8 cellular contexts compared by ENCODE assay signal in the genomic region with DNA sequence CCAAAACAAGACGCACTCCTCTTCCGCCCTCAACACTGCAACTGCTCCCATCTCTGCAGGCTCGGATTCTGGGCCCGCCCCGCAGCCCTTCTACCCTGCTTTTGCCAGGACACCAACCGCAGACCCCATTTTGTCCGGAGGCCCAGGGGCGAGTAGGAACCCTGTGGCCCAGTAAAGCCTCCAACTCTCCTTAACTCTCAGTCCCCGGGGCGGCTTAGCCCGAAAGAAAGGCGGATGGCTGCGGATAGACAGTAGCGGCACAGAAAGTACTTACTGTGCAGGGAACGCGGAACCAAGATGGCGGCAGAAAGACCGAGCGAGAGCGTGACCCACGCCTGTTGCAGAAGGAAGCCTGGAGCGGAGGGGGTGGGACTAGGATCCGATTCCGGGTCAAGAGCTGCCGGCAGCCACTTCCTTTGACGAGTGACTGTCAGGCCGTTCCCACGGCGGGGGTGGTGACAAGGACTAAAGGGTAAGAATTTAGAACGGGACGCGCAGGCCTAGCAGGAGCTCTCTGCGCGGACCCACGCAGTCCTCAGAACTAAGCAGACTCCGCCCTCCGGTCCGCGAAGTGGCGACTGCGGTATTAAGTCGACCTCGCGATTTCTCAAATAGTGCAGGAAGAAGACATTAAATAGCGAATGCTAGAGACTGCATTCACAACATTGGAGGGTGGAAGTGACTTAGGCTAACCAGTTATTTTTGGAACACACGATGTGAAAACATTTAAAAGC. TPM values are rescaled to one million over a fixed set of nuclear protein-coding genes. Genes with fewer than 3 reads are reported as not detected.
DNase-seq lines count a peak whose midpoint lies in the region; ATAC-seq, FAIRE-seq and TF ChIP-seq lines count a peak whose summit lies in the region.

A gene (minus strand): TSS at position 311 of the 734 bp plus-strand sequence. CDS start 778 bp downstream, outside the sequence.

- CTCF ChIA-PET in OCI-LY7 (lab: Charles Lee; ENCODE audit: unreplicated experiment) (interaction anchor here (0.5 to 0.8 kb wide), 2 partner anchors 37 to 45 kb away, joined by 4 to 5 read pairs; a partner anchor contains a TSS), endothelial cell of umbilical vein (lab: Charles Lee) (interaction anchor here (0.8 to 1.1 kb wide), 4 partner anchors 8 to 278 kb away, joined by 3 to 8 read pairs (median 4); no protein-coding TSS in a partner anchor)

- peak; percentile 87 for ATAC-seq in GM21526 (IDR thresholded peaks at IDR 0.05; ENCODE audit: low FRiP score, unreplicated experiment)

- H3K4me2 ChIP-seq in OCI-LY7 (ENCODE audit: low read length), result peak within 1 kb of the TSS; percentile 83
- H3K4me2 ChIP-seq in endothelial cell of umbilical vein (ENCODE audit: insufficient read depth, low read length), result peak within 1 kb of the TSS; percentile 83

- H3K79me2 ChIP-seq in OCI-LY7 (ENCODE audit: insufficient read depth, low read depth, low read length) (peaks cover 55% of the 10 kb centered on the region), endothelial cell of umbilical vein (ENCODE audit: control insufficient read depth, insufficient read depth, low read length) (peaks cover 49% of the 10 kb centered on the region)

- peak within 1 kb of the TSS; percentile 90 for H3K9ac ChIP-seq in endothelial cell of umbilical vein (replicated peaks; ENCODE audit: extremely low read depth, insufficient read depth, low read length)

- peak within 1 kb of the TSS; percentile 91 for H3K27ac ChIP-seq in OCI-LY7 (ENCODE audit: low read depth, low read length, poor library complexity, severe bottlenecking)
- H3K27ac ChIP-seq in endothelial cell of umbilical vein (ENCODE audit: insufficient read depth, low read depth, low read length), result peak within 1 kb of the TSS; percentile 61

- DNase-seq in D721Med (ENCODE audit: insufficient read length, low spot score) (peak; percentile 92), HuH-7.5 (ENCODE audit: low spot score) (peak; percentile 92), OCI-LY7 (ENCODE audit: low spot score) (peak; percentile 97), activated T-cell treated with anti-CD3 and anti-CD28 coated beads for 1 hour (ENCODE audit: low read depth) (peak; percentile 93), endothelial cell of umbilical vein (ENCODE audit: low read depth, low spot score) (peak; percentile 99), middle frontal gyrus (ENCODE audit: extremely low spot score, low spot score) (peak; percentile 97)
- DNase-seq in stimulated activated CD8-positive, alpha-beta memory T cell treated with anti-CD3 and anti-CD28 coated beads, Interleukin-2, amount 100 ng/mL, for 48 hours (ENCODE audit: low read depth in 2 of 2), result peak; percentile 97 to 98

- H3K36me3 ChIP-seq in OCI-LY7 (ENCODE audit: insufficient read depth, low read length) (peaks cover 82% of the 10 kb centered on the region), endothelial cell of umbilical vein (ENCODE audit: control insufficient read depth in 2 of 2, extremely low read depth in 1 of 2, insufficient read depth in 2 of 2, low read length in 2 of 2) (peaks cover 0 to 9% of the 10 kb centered on the region in 2 experiments)

- TF ChIP-seq CTCF in D721Med (IDR thresholded peaks at IDR 0.05; ENCODE audit: insufficient read depth, missing control alignments), result no peak
- TF ChIP-seq CTCF in OCI-LY7 (conservative IDR thresholded peaks at IDR 0.05; ENCODE audit: low read length), result no peak
- TF ChIP-seq CTCF in endothelial cell of umbilical vein (IDR thresholded peaks at IDR 0.05; ENCODE audit: extremely low read depth in 1 of 2, insufficient read depth in 1 of 2, low read depth in 1 of 2, low read length in 2 of 2), result no peak

- H4K20me1 ChIP-seq in OCI-LY7 (ENCODE audit: insufficient read depth, low read length) (peaks cover 40% of the 10 kb centered on the region), endothelial cell of umbilical vein (replicated peaks; ENCODE audit: control insufficient read depth, extremely low read depth, insufficient read depth, low read length) (peaks cover 7% of the 10 kb centered on the region)

- intact Hi-C loops in OCI-LY7 (cut with micrococcal nuclease; ENCODE audit: unreplicated experiment) (loop anchor here (1.0 to 2.0 kb wide), 3 partner anchors 26 to 78 kb away; a partner anchor contains a TSS), endothelial cell of umbilical vein (cut with micrococcal nuclease) (loop anchor here (1.0 to 2.0 kb wide), 4 partner anchors 27 to 88 kb away; a partner anchor contains a TSS)

- POLR2A ChIA-PET in OCI-LY7 (lab: Charles Lee) (interaction anchor here (0.5 to 2.9 kb wide), 12 partner anchors 20 to 561 kb away, joined by 3 to 10 read pairs (median 3); a partner anchor contains a TSS), endothelial cell of umbilical vein (lab: Charles Lee) (interaction anchor here (0.8 to 1.9 kb wide), 8 partner anchors 9 to 403 kb away, joined by 3 to 9 read pairs (median 6); a partner anchor contains a TSS)

- H3K9me3 ChIP-seq in OCI-LY7 (ENCODE audit: low read length) (no peaks in the 10 kb centered on the region), endothelial cell of umbilical vein (replicated peaks; ENCODE audit: control insufficient read depth, insufficient read depth, low read length) (no peaks in the 10 kb centered on the region)

- H3K9me2 ChIP-seq in OCI-LY7 (ENCODE audit: insufficient read depth, low read length), result no peaks in the 10 kb centered on the region

- no peaks in the 10 kb centered on the region for H3K27me3 ChIP-seq in endothelial cell of umbilical vein (ENCODE audit: control insufficient read depth in 2 of 2, insufficient read depth in 2 of 2, low read length in 2 of 2)

- FAIRE-seq in D721Med (lab: Jason Lieb, UNC) (no peak), endothelial cell of umbilical vein (lab: Jason Lieb, UNC) (peak; percentile 83)

- BruUV-seq in OCI-LY7 (replicated peaks; lab: Mats Ljungman, UMichigan) (no TSS peak), endothelial cell of umbilical vein (replicated peaks; lab: Mats Ljungman, UMichigan) (no TSS peak)

- no peaks in the 10 kb centered on the region for H3K9me1 ChIP-seq in endothelial cell of umbilical vein (replicated peaks; ENCODE audit: control insufficient read depth, extremely low read depth, insufficient read depth, low read length)

- TF ChIP-seq POLR2A in endothelial cell of umbilical vein (IDR thresholded peaks at IDR 0.05; ENCODE audit: low read depth, low read length), result peak; percentile 91

- dilution Hi-C loops in endothelial cell of umbilical vein (cut with MboI; ENCODE audit: extremely low pct_ligation_motif_present, low sequenced_read_pairs), result no loop called here

- H3K4me1 ChIP-seq in OCI-LY7 (ENCODE audit: insufficient read depth, low read length, poor library complexity, severe bottlenecking) (peaks cover 42% of the 10 kb centered on the region), endothelial cell of umbilical vein (ENCODE audit: control insufficient read depth, extremely low read depth, insufficient read depth, low read length) (peaks cover 33% of the 10 kb centered on the region)

- peak within 1 kb of the TSS; percentile 93 for H3K4me3 ChIP-seq in OCI-LY7 (ENCODE audit: low read depth, low read length, poor library complexity, severe bottlenecking)
- H3K4me3 ChIP-seq in endothelial cell of umbilical vein (replicated peaks in 1 of 3; ENCODE audit: insufficient read depth in 1 of 3, low read depth in 1 of 3, low read length in 3 of 3), result peak within 1 kb of the TSS; percentile 85 to 90 (median 86)

- H2AFZ ChIP-seq in OCI-LY7 (ENCODE audit: low read length), result peak within 1 kb of the TSS; percentile 81
- H2AFZ ChIP-seq in endothelial cell of umbilical vein (ENCODE audit: low read depth, low read length), result peak within 1 kb of the TSS; percentile 68

TF ChIP-seq in endothelial cell of umbilical vein, 7 proteins besides CTCF, POLR2A, EP300 and RAD21:
- TF ChIP-seq EZH2 (IDR thresholded peaks at IDR 0.05; ENCODE audit: borderline replicate concordance, low read depth, low read length, severe bottlenecking), result no peak
- TF ChIP-seq MYC (IDR thresholded peaks at IDR 0.05; ENCODE audit: low read depth, low read length), result peak; percentile 93
- TF ChIP-seq POLR2AphosphoS5 (IDR thresholded peaks at IDR 0.05; ENCODE audit: insufficient read depth, low read depth, low read length), result peak; percentile 96
- no peak for TF ChIP-seq JUN (IDR thresholded peaks at IDR 0.05; ENCODE audit: borderline replicate concordance, insufficient read depth, insufficient read length, low read depth)
- no peak for TF ChIP-seq FOS (IDR thresholded peaks at IDR 0.05; ENCODE audit: borderline replicate concordance, insufficient read depth, low read length)
- no peak for TF ChIP-seq GATA2 (IDR thresholded peaks at IDR 0.05; ENCODE audit: insufficient read depth, insufficient read length, low read depth, low read length)
- TF ChIP-seq, protein P1, sequence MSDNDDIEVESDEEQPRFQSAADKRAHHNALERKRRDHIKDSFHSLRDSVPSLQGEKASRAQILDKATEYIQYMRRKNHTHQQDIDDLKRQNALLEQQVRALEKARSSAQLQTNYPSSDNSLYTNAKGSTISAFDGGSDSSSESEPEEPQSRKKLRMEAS (IDR thresholded peaks at IDR 0.05; ENCODE audit: insufficient read depth, insufficient read length), result peak; percentile 51
TF ChIP-seq in endothelial cell of umbilical vein: peak in this region for 3.

RNA-seq across cellular contexts. Expression of the gene that starts here (rescaled TPM):
- total RNA-seq in OCI-LY7 (2014; rRNA removed; shearing (Covaris generic)), result 1,560 and 1,723 TPM in 2 replicates
- 879 and 892 TPM in 2 replicates for total RNA-seq in OCI-LY7 (2022)
- 886 and 892 TPM in 2 replicates for total RNA-seq in endothelial cell of umbilical vein
- 130 and 260 TPM in 2 replicates for polyA plus RNA-seq in endothelial cell of umbilical vein
- polyA plus RNA-seq in endothelial cell of umbilical vein (2011; cell fraction: cytosol; rRNA removed), result 311 and 453 TPM in 2 replicates
- polyA plus RNA-seq in endothelial cell of umbilical vein (2011; cell fraction: nucleus; rRNA removed), result 103 and 153 TPM in 2 replicates
- polyA plus RNA-seq in endothelial cell of umbilical vein (2012), result 1,629 and 2,020 TPM in 2 replicates
- polyA minus RNA-seq in endothelial cell of umbilical vein, result 252 TPM in 2 replicates
- 136 TPM for polyA minus RNA-seq in endothelial cell of umbilical vein (2011; cell fraction: cytosol; rRNA and poly(A)+ RNA removed)
- 36.7 and 40.2 TPM in 2 replicates for polyA minus RNA-seq in endothelial cell of umbilical vein (2011; cell fraction: nucleus; rRNA and poly(A)+ RNA removed)

Comparison
In these comparisons a context has a peak if more than half of its experiments do, and no peak if none do; other contexts are left out.
1. Peak in every context shown above with its lines: DNase-seq, ATAC-seq, H3K4me3 ChIP-seq and H3K27ac ChIP-seq.